ENCODE assay signal across 9 cellular contexts in genomic region chr9:503331-503730, GRCh38. TPM values are rescaled to one million over a fixed set of nuclear protein-coding genes. Genes with fewer than 3 reads are reported as not detected.
DNase-seq lines count a peak whose midpoint lies in the region; ATAC-seq, FAIRE-seq and TF ChIP-seq lines count a peak whose summit lies in the region.
"Had no signal": no experiment of that assay in that cellular context is flagged by ENCODE, and none has a peak within 500 bp of the region (broad histone marks: within the 10 kb centered on the region; RNA-seq: fewer than 3 reads in every experiment).

No MANE protein-coding gene starts in this region.

- H3K36me3 Mint-ChIP-seq in activated naive CD8-positive, alpha-beta T cell: peaks cover 4% of the 10 kb centered on the region
- H3K36me3 Mint-ChIP-seq in type B pancreatic cell: peaks cover 5% of the 10 kb centered on the region

- H3K79me1 ChIP-seq in mesendoderm (ENCODE audit: low read length): no peaks in the 10 kb centered on the region

- FAIRE-seq in frontal cortex (lab: Jason Lieb, UNC): no peak

- ATAC-seq in left ventricle myocardium superior (no peak), GM19463 (IDR thresholded peaks at IDR 0.05; ENCODE audit: unreplicated experiment) (no peak)

- no peak overlapping the region for H4K8ac ChIP-seq in mesendoderm (ENCODE audit: low read depth, low read length)

- intact Hi-C loops in left ventricle myocardium inferior (cut with micrococcal nuclease) (no loop called here), left ventricle myocardium superior (cut with micrococcal nuclease) (loop anchor here (10.0 kb wide), 1 partner anchor 91 kb away; no protein-coding TSS in a partner anchor)

- no peak overlapping the region for H2BK120ac ChIP-seq in mesendoderm (ENCODE audit: low read depth, low read length)

- H3K56ac ChIP-seq in mesendoderm (ENCODE audit: low read length): peak overlapping the region; percentile 19

- no peak overlapping the region for H2BK5ac ChIP-seq in mesendoderm (ENCODE audit: low read length)

- H3K9ac ChIP-seq in mesendoderm (ENCODE audit: low read length): peak overlapping the region; percentile 78

- H3K27me3 ChIP-seq in left ventricle myocardium inferior (ENCODE audit: low read depth): peaks cover 27% of the 10 kb centered on the region
- H3K27me3 ChIP-seq in mesendoderm (ENCODE audit: insufficient read depth, low read length, poor library complexity): no peaks in the 10 kb centered on the region

- no peak overlapping the region for H3K18ac ChIP-seq in mesendoderm (ENCODE audit: low read length)

- H3K4me2 ChIP-seq in mesendoderm (ENCODE audit: low read length): no peak overlapping the region

- no peak overlapping the region for H2BK15ac ChIP-seq in mesendoderm (replicated peaks; ENCODE audit: low read depth)

- no peak overlapping the region for H2AK5ac ChIP-seq in mesendoderm (ENCODE audit: low read length)

- H3K27me3 Mint-ChIP-seq in activated naive CD8-positive, alpha-beta T cell: peaks cover 15% of the 10 kb centered on the region
- peaks cover 11% of the 10 kb centered on the region for H3K27me3 Mint-ChIP-seq in type B pancreatic cell

- peaks cover 18% of the 10 kb centered on the region for H3K4me1 Mint-ChIP-seq in activated naive CD8-positive, alpha-beta T cell (ENCODE audit: low read depth)
- H3K4me1 Mint-ChIP-seq in type B pancreatic cell (ENCODE audit: unreplicated experiment): peaks cover 18% of the 10 kb centered on the region

- H3K4me3 Mint-ChIP-seq in activated naive CD8-positive, alpha-beta T cell: peak overlapping the region; percentile 82
- H3K4me3 Mint-ChIP-seq in type B pancreatic cell: peak overlapping the region; percentile 90

- no peak overlapping the region for H4K5ac ChIP-seq in mesendoderm (ENCODE audit: low read length)

- H3K4me1 ChIP-seq in left ventricle myocardium inferior (peaks cover 39% of the 10 kb centered on the region), mesendoderm (ENCODE audit: control insufficient read depth, low read depth, low read length) (no peaks in the 10 kb centered on the region)

- no peak overlapping the region for H3K4ac ChIP-seq in mesendoderm (ENCODE audit: low read depth, low read length)

- H3K27ac ChIP-seq in left ventricle myocardium inferior (replicated peaks) (peak overlapping the region; percentile 92), mesendoderm (ENCODE audit: low read depth, low read length) (no peak overlapping the region)

- no CpG with 5 or more reads among the region's 9 CpGs for WGBS in mesendoderm (ENCODE audit: extremely low coverage, insufficient coverage, low lambda C conversion rate)

- H3K36me3 ChIP-seq in left ventricle myocardium inferior (no peaks in the 10 kb centered on the region), mesendoderm (ENCODE audit: control insufficient read depth, insufficient read depth, low read length) (no peaks in the 10 kb centered on the region)

- H3K27ac Mint-ChIP-seq in activated naive CD8-positive, alpha-beta T cell: no peak overlapping the region
- H3K27ac Mint-ChIP-seq in type B pancreatic cell: peak overlapping the region; percentile 88

- DNase-seq in left ventricle myocardium inferior (no peak), left ventricle myocardium superior (no peak), mesendoderm (peak; percentile 9), type B pancreatic cell (ENCODE audit: extremely low spot score, unreplicated experiment) (no peak), frontal cortex (ENCODE audit: low spot score in 2 of 2) (no peak), SIG-M5 treated with dmso at 0.1 percent for 504 hours (lab: John Stamatoyannopoulos, UW; ENCODE audit: unreplicated experiment) (no peak)
- DNase-seq: SHP77 treated with DMSO at 0.1 percent for 48 hours had no signal

- TF ChIP-seq CTCF in left ventricle myocardium inferior (IDR thresholded peaks at IDR 0.05; ENCODE audit: borderline replicate concordance): no peak
- TF ChIP-seq CTCF in type B pancreatic cell (conservative IDR thresholded peaks at IDR 0.05): no peak

- H3K9me3 ChIP-seq in left ventricle myocardium inferior (replicated peaks): no peaks in the 10 kb centered on the region

- H3K4me3 ChIP-seq in left ventricle myocardium inferior (peak overlapping the region; percentile 82), mesendoderm (ENCODE audit: low read length) (no peak overlapping the region)

- no peak overlapping the region for H3K23ac ChIP-seq in mesendoderm (ENCODE audit: low read length)

- H3K9me3 Mint-ChIP-seq in activated naive CD8-positive, alpha-beta T cell (ENCODE audit: low read depth): no peaks in the 10 kb centered on the region
- no peaks in the 10 kb centered on the region for H3K9me3 Mint-ChIP-seq in type B pancreatic cell

- H3K79me2 ChIP-seq in mesendoderm (ENCODE audit: control insufficient read depth, insufficient read depth, low read length): no peaks in the 10 kb centered on the region

RNA-seq across cellular contexts. Expression of gene KANK1, which starts 1.2 kb away (rescaled TPM):
- 155 TPM for total RNA-seq in left ventricle myocardium inferior
- total RNA-seq in left ventricle myocardium superior: 159 TPM
- 13.2 TPM for polyA plus RNA-seq in mesendoderm (2013, experiment 1 of 2)
- 13.6 TPM for polyA plus RNA-seq in mesendoderm (2013, experiment 2 of 2)
- 54.6 and 68.3 TPM in 2 replicates for total RNA-seq in type B pancreatic cell (ENCODE audit: low replicate concordance)
- 6.1 TPM for total RNA-seq in frontal cortex
